Comparison of ENCODE assay signal across 15 cellular contexts in the genomic region with DNA sequence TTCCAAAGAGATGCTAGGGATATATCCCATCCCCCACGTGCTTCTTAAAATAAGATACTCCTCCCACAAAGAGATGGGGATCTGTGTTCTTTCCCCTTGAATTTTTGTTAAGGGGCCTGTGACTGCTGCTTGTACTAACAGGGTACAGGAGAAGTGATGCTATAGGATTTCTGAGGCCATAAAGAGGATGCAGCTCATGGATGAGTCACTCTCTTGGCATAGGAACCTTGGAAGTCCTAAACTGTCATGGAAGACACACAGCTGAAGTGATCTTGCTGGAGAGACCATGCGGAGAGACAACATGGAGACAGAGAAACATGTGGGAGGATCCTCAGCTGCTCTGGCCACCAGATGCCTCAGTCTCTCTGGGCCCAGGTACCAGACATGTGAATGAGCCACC.
DNase-seq lines count a peak whose midpoint lies in the region; ATAC-seq, FAIRE-seq and TF ChIP-seq lines count a peak whose summit lies in the region.
"Had no signal": no experiment of that assay in that cellular context is flagged by ENCODE, and none has a peak within 500 bp of the region (broad histone marks: within the 10 kb centered on the region; RNA-seq: fewer than 3 reads in every experiment).

No MANE protein-coding gene starts in this region.

- no TSS peak for BruUV-seq in endothelial cell of umbilical vein (replicated peaks; lab: Mats Ljungman, UMichigan)

- H3K36me3 ChIP-seq in Karpas-422 (ENCODE audit: insufficient read depth, low read length) = no peaks in the 10 kb centered on the region
- H3K36me3 ChIP-seq in endothelial cell of umbilical vein (ENCODE audit: control insufficient read depth in 2 of 2, extremely low read depth in 1 of 2, insufficient read depth in 2 of 2, low read length in 2 of 2) = no peaks in the 10 kb centered on the region
- H3K36me3 ChIP-seq in esophagus muscularis mucosa = no peaks in the 10 kb centered on the region

- no peaks in the 10 kb centered on the region for H3K9me3 ChIP-seq in Karpas-422 (ENCODE audit: low read length)
- no peaks in the 10 kb centered on the region for H3K9me3 ChIP-seq in endothelial cell of umbilical vein (replicated peaks; ENCODE audit: control insufficient read depth, insufficient read depth, low read length)
- H3K9me3 ChIP-seq in esophagus muscularis mucosa = no peaks in the 10 kb centered on the region

- H4K20me1 ChIP-seq in Karpas-422 (ENCODE audit: insufficient read depth, low read depth, low read length) (no peaks in the 10 kb centered on the region), endothelial cell of umbilical vein (replicated peaks; ENCODE audit: control insufficient read depth, extremely low read depth, insufficient read depth, low read length) (no peaks in the 10 kb centered on the region)
- H4K20me1 ChIP-seq: BLaER1 had no signal

- no peaks in the 10 kb centered on the region for H3K9me2 ChIP-seq in Karpas-422 (replicated peaks; ENCODE audit: insufficient read depth, low read length)

- H3K27ac ChIP-seq in Karpas-422 (ENCODE audit: low read length) (peak overlapping the region; percentile 98), endothelial cell of umbilical vein (ENCODE audit: insufficient read depth, low read depth, low read length) (no peak overlapping the region), esophagus muscularis mucosa (replicated peaks in 1 of 4) (no peak overlapping the region)
- H3K27ac ChIP-seq: BLaER1, SK-N-MC had no signal

- intact Hi-C loops in endothelial cell of umbilical vein (cut with micrococcal nuclease) (no loop called here), esophagus muscularis mucosa (cut with DNase I) (no loop called here)

- dilution Hi-C loops in endothelial cell of umbilical vein (cut with MboI; ENCODE audit: extremely low pct_ligation_motif_present, low sequenced_read_pairs) = no loop called here

- no peak for TF ChIP-seq EP300 in esophagus muscularis mucosa (IDR thresholded peaks at IDR 0.05)

- peak overlapping the region; percentile 47 for H2AFZ ChIP-seq in Karpas-422 (ENCODE audit: low read length)
- H2AFZ ChIP-seq in endothelial cell of umbilical vein (ENCODE audit: low read depth, low read length) = no peak overlapping the region

- POLR2A ChIA-PET in endothelial cell of umbilical vein (lab: Charles Lee) = no interaction called here

- DNase-seq in GM12891 (ENCODE audit: insufficient read length, low spot score) (no peak), Karpas-422 (no peak), endothelial cell of umbilical vein (ENCODE audit: low read depth, low spot score) (peak; percentile 9), esophagus muscularis mucosa (ENCODE audit: extremely low spot score) (no peak), dermis blood vessel endothelial cell (no peak)
- no peak for DNase-seq in effector CD4-positive, alpha-beta T cell
- DNase-seq: CD8-positive, alpha-beta memory T cell; HFFc6; NCI-H1436 treated with DMSO at 0.1 percent for 48 hours; NCI-H2081; NCI-H524 treated with DMSO at 0.1 percent for 48 hours; T-cell had no signal

- FAIRE-seq in GM12891 (lab: Jason Lieb, UNC) (peak; percentile 16), endothelial cell of umbilical vein (lab: Jason Lieb, UNC) (no peak)

- 78% methylated on average over 2 of the region's 2 CpGs for WGBS in esophagus muscularis mucosa

- H3K9ac ChIP-seq in Karpas-422 (ENCODE audit: low read length) (peak overlapping the region; percentile 10; the same call in 1 of the 2 replicates), endothelial cell of umbilical vein (replicated peaks; ENCODE audit: extremely low read depth, insufficient read depth, low read length) (no peak overlapping the region)
- H3K9ac ChIP-seq: BLaER1 had no signal

- H3K4me2 ChIP-seq in Karpas-422 (ENCODE audit: low read depth, low read length, poor library complexity, severe bottlenecking) = no peak overlapping the region
- no peak overlapping the region for H3K4me2 ChIP-seq in endothelial cell of umbilical vein (ENCODE audit: insufficient read depth, low read length)
- H3K4me2 ChIP-seq: BLaER1 had no signal

- H3K79me2 ChIP-seq in Karpas-422 (ENCODE audit: low read length) (no peaks in the 10 kb centered on the region), endothelial cell of umbilical vein (ENCODE audit: control insufficient read depth, insufficient read depth, low read length) (no peaks in the 10 kb centered on the region)

- CTCF ChIA-PET in endothelial cell of umbilical vein (lab: Charles Lee) = no interaction called here

- H3K4me1 ChIP-seq in Karpas-422 (ENCODE audit: low read length) = peaks cover 96% of the 10 kb centered on the region
- H3K4me1 ChIP-seq in endothelial cell of umbilical vein (ENCODE audit: control insufficient read depth, extremely low read depth, insufficient read depth, low read length) = peaks cover 3% of the 10 kb centered on the region
- no peaks in the 10 kb centered on the region for H3K4me1 ChIP-seq in esophagus muscularis mucosa

- no peaks in the 10 kb centered on the region for H3K9me1 ChIP-seq in endothelial cell of umbilical vein (replicated peaks; ENCODE audit: control insufficient read depth, extremely low read depth, insufficient read depth, low read length)

- no peak overlapping the region for H3K4me3 ChIP-seq in Karpas-422 (ENCODE audit: low read length)
- H3K4me3 ChIP-seq in endothelial cell of umbilical vein (replicated peaks in 1 of 3; ENCODE audit: insufficient read depth in 1 of 3, low read depth in 1 of 3, low read length in 3 of 3) = no peak overlapping the region
- H3K4me3 ChIP-seq in esophagus muscularis mucosa = no peak overlapping the region
- H3K4me3 ChIP-seq: BLaER1, SK-N-MC had no signal

- no peak for ATAC-seq in GM21423 (IDR thresholded peaks at IDR 0.05; ENCODE audit: unreplicated experiment)
- ATAC-seq: T-cell had no signal

- no peak for TF ChIP-seq CTCF in endothelial cell of umbilical vein (IDR thresholded peaks at IDR 0.05; ENCODE audit: extremely low read depth in 1 of 2, insufficient read depth in 1 of 2, low read depth in 1 of 2, low read length in 2 of 2)
- no peak for TF ChIP-seq CTCF in esophagus muscularis mucosa (IDR thresholded peaks at IDR 0.05)

- H3K27me3 ChIP-seq in Karpas-422 (ENCODE audit: low read length) = no peaks in the 10 kb centered on the region
- H3K27me3 ChIP-seq in endothelial cell of umbilical vein (ENCODE audit: control insufficient read depth in 2 of 2, insufficient read depth in 2 of 2, low read length in 2 of 2) = peaks cover 0 to 2% of the 10 kb centered on the region in 2 experiments
- H3K27me3 ChIP-seq in esophagus muscularis mucosa = no peaks in the 10 kb centered on the region
- H3K27me3 ChIP-seq: BLaER1 had no signal

- TF ChIP-seq POLR2A in GM12891 (IDR thresholded peaks at IDR 0.05; ENCODE audit: low read depth, low read length) (no peak), endothelial cell of umbilical vein (IDR thresholded peaks at IDR 0.05; ENCODE audit: low read depth, low read length) (no peak), esophagus muscularis mucosa (IDR thresholded peaks at IDR 0.05; ENCODE audit: low read depth) (no peak)

TF ChIP-seq in GM12891, 5 proteins besides CTCF, POLR2A, EP300 and RAD21:
- TF ChIP-seq PAX5 (IDR thresholded peaks at IDR 0.05; ENCODE audit: insufficient read depth, low read length, severe bottlenecking) (no peak), TAF1 (IDR thresholded peaks at IDR 0.05; ENCODE audit: low read depth, low read length) (no peak), POLR2AphosphoS5 (IDR thresholded peaks at IDR 0.05; ENCODE audit: low read depth, low read length) (no peak), SPI1 (IDR thresholded peaks at IDR 0.05; ENCODE audit: low read depth, low read length) (no peak), POU2F2 (IDR thresholded peaks at IDR 0.05; ENCODE audit: low read depth, low read length) (no peak)

TF ChIP-seq in endothelial cell of umbilical vein, 7 proteins besides CTCF, POLR2A, EP300 and RAD21:
- TF ChIP-seq MYC (IDR thresholded peaks at IDR 0.05; ENCODE audit: low read depth, low read length) (no peak), FOS (IDR thresholded peaks at IDR 0.05; ENCODE audit: borderline replicate concordance, insufficient read depth, low read length) (peak; percentile 31)
